ENCODE assay signal across 19 cellular contexts in genomic region chr1:23385119-23385621, GRCh38. TPM values are rescaled to one million over a fixed set of nuclear protein-coding genes. Genes with fewer than 3 reads are reported as not detected.
DNase-seq lines count a peak whose midpoint lies in the region; ATAC-seq and TF ChIP-seq lines count a peak whose summit lies in the region.
"Had no signal": no experiment of that assay in that cellular context is flagged by ENCODE, and none has a peak within 500 bp of the region (broad histone marks: within the 10 kb centered on the region; RNA-seq: fewer than 3 reads in every experiment).

No MANE protein-coding gene starts in this region.

- H3K4me1 ChIP-seq in RWPE2 (ENCODE audit: insufficient read depth, poor library complexity, severe bottlenecking) (peaks cover 26% of the 10 kb centered on the region), esophagus squamous epithelium (peaks cover 9 to 28% (median 21%) of the 10 kb centered on the region in 3 donors)
- H3K4me1 ChIP-seq: right lobe of liver had no signal

- DNase-seq in EH (ENCODE audit: low read depth) (peak; percentile 32), RWPE2 (ENCODE audit: low spot score) (no peak), esophagus squamous epithelium (lab: John Stamatoyannopoulos, UW) (no peak), posterior vena cava (ENCODE audit: low spot score) (peak; percentile 28), progenitor cell of endocrine pancreas (ENCODE audit: low spot score, unreplicated experiment) (no peak)
- no peak for DNase-seq in activated naive CD8-positive, alpha-beta T cell treated with anti-CD3 and anti-CD28 coated beads, Interleukin-2, amount 50 U/mL, for 24 hours
- DNase-seq: activated CD8-positive, alpha-beta memory T cell treated with anti-CD3 and anti-CD28 coated beads for 24 hours; hypothalamus; NCI-H1930; NCI-H510A; right lobe of liver; SIG-M5; stimulated activated CD4-positive, alpha-beta T cell treated with anti-CD3 and anti-CD28 coated beads, Interleukin-1b, Interleukin-23, amount 100 ng/mL, for 48 hours; stimulated activated naive CD8-positive, alpha-beta T cell treated with anti-CD3 and anti-CD28 coated beads, Interleukin-15, amount 100 ng/mL, for 72 hours had no signal

- H3K4me3 ChIP-seq in RWPE2 (ENCODE audit: severe bottlenecking) (no peak overlapping the region), esophagus squamous epithelium (no peak overlapping the region)
- H3K4me3 ChIP-seq: right lobe of liver had no signal

- H3K9me3 ChIP-seq in RWPE2 (ENCODE audit: severe bottlenecking) (no peaks in the 10 kb centered on the region), esophagus squamous epithelium (no peaks in the 10 kb centered on the region)
- H3K9me3 ChIP-seq: right lobe of liver had no signal

- no peaks in the 10 kb centered on the region for H3K36me3 ChIP-seq in RWPE2 (ENCODE audit: low read depth)
- H3K36me3 ChIP-seq in esophagus squamous epithelium: peaks cover 0 to 46% (median 0%) of the 10 kb centered on the region in 3 donors

- intact Hi-C loops in esophagus squamous epithelium (cut with DNase I): no loop called here
- intact Hi-C loops in posterior vena cava (cut with DNase I): no loop called here

- H3K27me3 ChIP-seq in RWPE2 (ENCODE audit: insufficient read depth, poor library complexity, severe bottlenecking) (no peaks in the 10 kb centered on the region), esophagus squamous epithelium (no peaks in the 10 kb centered on the region)
- H3K27me3 ChIP-seq: right lobe of liver had no signal

- no peak for TF ChIP-seq POLR2A in esophagus squamous epithelium (IDR thresholded peaks at IDR 0.05)

- H3K27ac ChIP-seq in RWPE2 (ENCODE audit: poor library complexity, severe bottlenecking) (peak overlapping the region; percentile 71), esophagus squamous epithelium (peak overlapping the region in 3 of 4 donors; percentile 13 to 58 (median 42))
- H3K27ac ChIP-seq: right lobe of liver had no signal

- 52 to 55% methylated on average over 11 to 12 of the region's 14 CpGs for WGBS in esophagus squamous epithelium, 2 donors

- peaks cover 6% of the 10 kb centered on the region for H3K36me3 Mint-ChIP-seq in progenitor cell of endocrine pancreas (ENCODE audit: insufficient read depth)
- no peaks in the 10 kb centered on the region for H3K36me3 Mint-ChIP-seq in activated naive CD8-positive, alpha-beta T cell treated with anti-CD3 and anti-CD28 coated beads, Interleukin-2, amount 50 U/mL, for 24 hours (ENCODE audit: low read depth)

- H3K4me3 Mint-ChIP-seq in progenitor cell of endocrine pancreas (ENCODE audit: low read depth): no peak overlapping the region
- H3K4me3 Mint-ChIP-seq in activated naive CD8-positive, alpha-beta T cell treated with anti-CD3 and anti-CD28 coated beads, Interleukin-2, amount 50 U/mL, for 24 hours: no peak overlapping the region
- H3K4me3 Mint-ChIP-seq: activated T-helper 1 cell treated with anti-CD3 and anti-CD28 coated beads, Interleukin-12 subunit alpha, Interleukin-12 subunit beta, Interleukin-2, Interleukin-4 antibody, amounts not matched to agents 30 ng/mL and 10 ng/mL and 1 ng/mL, durations not matched to agents 14 hours and 24 hours and 36 hours; central memory CD8-positive, alpha-beta T cell; stimulated activated naive CD8-positive, alpha-beta T cell treated with anti-CD3 and anti-CD28 coated beads, Interleukin-15, amount 100 ng/mL, for 72 hours; T-helper 2 cell treated with Interferon-gamma antibody and Interleukin-4, amounts not matched to agents 5 μg/mL and 100 μg/mL, for 36 hours had no signal

- H3K27me3 Mint-ChIP-seq in progenitor cell of endocrine pancreas: no peaks in the 10 kb centered on the region
- H3K27me3 Mint-ChIP-seq in activated naive CD8-positive, alpha-beta T cell treated with anti-CD3 and anti-CD28 coated beads, Interleukin-2, amount 50 U/mL, for 24 hours: no peaks in the 10 kb centered on the region
- H3K27me3 Mint-ChIP-seq: stimulated activated naive CD8-positive, alpha-beta T cell treated with anti-CD3 and anti-CD28 coated beads, Interleukin-15, amount 100 ng/mL, for 72 hours had no signal

- TF ChIP-seq CTCF in RWPE2 (IDR thresholded peaks at IDR 0.05; ENCODE audit: poor library complexity, severe bottlenecking) (no peak), esophagus squamous epithelium (IDR thresholded peaks at IDR 0.05) (no peak), progenitor cell of endocrine pancreas (IDR thresholded peaks at IDR 0.05; ENCODE audit: unreplicated experiment) (no peak)

- H3K9me3 Mint-ChIP-seq in progenitor cell of endocrine pancreas (ENCODE audit: low read depth): no peaks in the 10 kb centered on the region
- no peaks in the 10 kb centered on the region for H3K9me3 Mint-ChIP-seq in activated naive CD8-positive, alpha-beta T cell treated with anti-CD3 and anti-CD28 coated beads, Interleukin-2, amount 50 U/mL, for 24 hours
- H3K9me3 Mint-ChIP-seq: activated T-helper 1 cell treated with anti-CD3 and anti-CD28 coated beads, Interleukin-12 subunit alpha, Interleukin-12 subunit beta, Interleukin-2, Interleukin-4 antibody, amounts not matched to agents 30 ng/mL and 10 ng/mL and 1 ng/mL, durations not matched to agents 14 hours and 24 hours and 36 hours; central memory CD8-positive, alpha-beta T cell; stimulated activated naive CD8-positive, alpha-beta T cell treated with anti-CD3 and anti-CD28 coated beads, Interleukin-15, amount 100 ng/mL, for 72 hours; T-helper 2 cell treated with Interferon-gamma antibody and Interleukin-4, amounts not matched to agents 5 μg/mL and 100 μg/mL, for 36 hours had no signal

- ATAC-seq in RWPE2 (ENCODE audit: low read depth): no peak; the same call in 2 of the 3 replicates
- no peak for ATAC-seq in GM19452 (IDR thresholded peaks at IDR 0.05; ENCODE audit: unreplicated experiment)
- no peak for ATAC-seq in activated naive CD8-positive, alpha-beta T cell treated with anti-CD3 and anti-CD28 coated beads, Interleukin-2, amount 50 U/mL, for 24 hours
- ATAC-seq in HG02840 (IDR thresholded peaks at IDR 0.05; ENCODE audit: low FRiP score, unreplicated experiment): no peak
- ATAC-seq: stimulated activated naive CD8-positive, alpha-beta T cell treated with anti-CD3 and anti-CD28 coated beads, Interleukin-15, amount 100 ng/mL, for 72 hours had no signal

- no peaks in the 10 kb centered on the region for H3K4me1 Mint-ChIP-seq in progenitor cell of endocrine pancreas (ENCODE audit: low read depth)
- no peaks in the 10 kb centered on the region for H3K4me1 Mint-ChIP-seq in activated naive CD8-positive, alpha-beta T cell treated with anti-CD3 and anti-CD28 coated beads, Interleukin-2, amount 50 U/mL, for 24 hours
- H3K4me1 Mint-ChIP-seq: central memory CD8-positive, alpha-beta T cell; stimulated activated naive CD8-positive, alpha-beta T cell treated with anti-CD3 and anti-CD28 coated beads, Interleukin-15, amount 100 ng/mL, for 72 hours had no signal

- H3K27ac Mint-ChIP-seq in progenitor cell of endocrine pancreas: no peak overlapping the region
- no peak overlapping the region for H3K27ac Mint-ChIP-seq in activated naive CD8-positive, alpha-beta T cell treated with anti-CD3 and anti-CD28 coated beads, Interleukin-2, amount 50 U/mL, for 24 hours
- H3K27ac Mint-ChIP-seq: activated T-helper 1 cell treated with anti-CD3 and anti-CD28 coated beads, Interleukin-12 subunit alpha, Interleukin-12 subunit beta, Interleukin-2, Interleukin-4 antibody, amounts not matched to agents 30 ng/mL and 10 ng/mL and 1 ng/mL, durations not matched to agents 14 hours and 24 hours and 36 hours; T-helper 2 cell treated with Interferon-gamma antibody and Interleukin-4, amounts not matched to agents 5 μg/mL and 100 μg/mL, for 36 hours had no signal

RNA-seq across cellular contexts. Expression of gene ZNF436, which starts 15.5 kb away (rescaled TPM):
- total RNA-seq in esophagus squamous epithelium (10 to 100 TPM; 14.9 to 33.6 (median 24.8) TPM), posterior vena cava (10 to 100 TPM; 13.1 to 18.4 TPM), progenitor cell of endocrine pancreas (13.7 and 13.9 TPM in 2 replicates)

RNA-seq across cellular contexts. Expression of gene TCEA3, which starts 39.4 kb away (rescaled TPM):
- total RNA-seq in esophagus squamous epithelium (10 to 100 TPM in 3 of 4 donors, 1 to 10 TPM in 1; 9.1 to 30.7 (median 25.1) TPM), posterior vena cava (10 to 100 TPM; 20.4 to 23.0 TPM), progenitor cell of endocrine pancreas (12.9 and 13.6 TPM in 2 replicates)

RNA-seq across cellular contexts. Expression of gene HNRNPR, which starts 41.1 kb away (rescaled TPM):
- total RNA-seq in esophagus squamous epithelium: 10 to 100 TPM; 60.9 to 90.2 (median 76.8) TPM
- total RNA-seq in posterior vena cava: 100 to 1,000 TPM in 1 of 2 donors, 10 to 100 TPM in 1; 95.1 to 117 TPM
- 201 and 212 TPM in 2 replicates for total RNA-seq in progenitor cell of endocrine pancreas

Comparison
In these comparisons a context has a peak if more than half of its experiments do, and no peak if none do; other contexts are left out.
1. DNase-seq: peak in EH (single experiment) and posterior vena cava (single experiment); none in RWPE2 (single experiment), esophagus squamous epithelium (single experiment), progenitor cell of endocrine pancreas (single experiment) and activated naive CD8-positive, alpha-beta T cell treated with anti-CD3 and anti-CD28 coated beads, Interleukin-2, amount 50 U/mL, for 24 hours (single experiment).